In the genomic region with DNA sequence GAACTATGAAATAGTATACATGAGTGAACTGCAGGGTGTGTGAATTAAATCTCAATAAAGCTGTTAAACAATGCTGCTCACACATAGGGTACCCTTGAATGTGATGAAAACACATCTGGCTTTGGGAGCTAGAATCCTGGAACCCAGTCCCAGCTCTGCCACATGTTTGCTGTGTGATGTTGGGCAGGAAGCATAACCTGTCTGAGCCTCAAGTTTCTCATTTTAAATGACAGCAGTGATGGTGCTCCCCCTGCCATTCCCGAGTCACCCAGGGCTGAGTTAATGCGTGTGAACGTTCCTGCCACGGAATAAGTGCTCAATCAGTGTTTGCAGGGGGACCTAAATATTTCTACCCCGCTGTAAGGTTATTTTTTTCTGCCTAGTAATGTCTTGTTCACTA, we compare ENCODE assay signal across 22 cellular contexts. TPM values are rescaled to one million over a fixed set of nuclear protein-coding genes. Genes with fewer than 3 reads are reported as not detected.
"Had no signal": no experiment of that assay in that cellular context is flagged by ENCODE, and none has a peak within 500 bp of the region (broad histone marks: within the 10 kb centered on the region; RNA-seq: fewer than 3 reads in every experiment).

No MANE protein-coding gene starts in this region.

- H3K36me3 ChIP-seq: breast epithelium, neutrophil, pancreas had no signal

- ATAC-seq: activated CD8-positive, alpha-beta memory T cell treated with anti-CD3 and anti-CD28 coated beads, Interleukin-2, amount 10 ng/mL, durations not matched to agents 7 days and 5 days; activated naive CD8-positive, alpha-beta T cell treated with anti-CD3 and anti-CD28 coated beads, Interleukin-2, amount 50 U/mL, for 24 hours; esophagus mucosa; left cardiac atrium; natural killer cell had no signal

- H3K9me3 ChIP-seq: breast epithelium, neutrophil, pancreas, sigmoid colon had no signal

- H3K4me1 ChIP-seq: breast epithelium had no signal

- FAIRE-seq: pancreas had no signal

- H3K27me3 ChIP-seq: breast epithelium, neutrophil, pancreas, sigmoid colon had no signal

- H3K36me3 Mint-ChIP-seq: natural killer cell had no signal

- H3K4me3 Mint-ChIP-seq: activated CD4-positive, alpha-beta memory T cell treated with anti-CD3 and anti-CD28 coated beads, Interleukin-2, amount 10 ng/mL, durations not matched to agents 7 days and 5 days; activated CD8-positive, alpha-beta memory T cell treated with anti-CD3 and anti-CD28 coated beads, Interleukin-2, amount 10 ng/mL, durations not matched to agents 7 days and 5 days; activated naive CD4-positive, alpha-beta T cell treated with anti-CD3 and anti-CD28 coated beads for 36 hours; activated naive CD8-positive, alpha-beta T cell treated with anti-CD3 and anti-CD28 coated beads, Interleukin-2, amount 50 U/mL, for 24 hours; natural killer cell; T-helper 2 cell treated with Interferon-gamma antibody and Interleukin-4, amounts not matched to agents 5 μg/mL and 100 μg/mL, for 36 hours had no signal

- H3K27ac ChIP-seq: breast epithelium, neutrophil, sigmoid colon had no signal

- H3K27me3 Mint-ChIP-seq: activated CD4-positive, alpha-beta memory T cell treated with anti-CD3 and anti-CD28 coated beads, Interleukin-2, amount 10 ng/mL, durations not matched to agents 7 days and 5 days; activated CD8-positive, alpha-beta memory T cell treated with anti-CD3 and anti-CD28 coated beads, Interleukin-2, amount 10 ng/mL, durations not matched to agents 7 days and 5 days had no signal

- H3K27ac Mint-ChIP-seq: activated CD4-positive, alpha-beta memory T cell treated with anti-CD3 and anti-CD28 coated beads, Interleukin-2, amount 10 ng/mL, durations not matched to agents 7 days and 5 days; activated CD8-positive, alpha-beta memory T cell treated with anti-CD3 and anti-CD28 coated beads, Interleukin-2, amount 10 ng/mL, durations not matched to agents 7 days and 5 days; activated naive CD4-positive, alpha-beta T cell treated with anti-CD3 and anti-CD28 coated beads for 36 hours; activated naive CD8-positive, alpha-beta T cell treated with anti-CD3 and anti-CD28 coated beads, Interleukin-2, amount 50 U/mL, for 24 hours; natural killer cell; T-helper 2 cell treated with Interferon-gamma antibody and Interleukin-4, amounts not matched to agents 5 μg/mL and 100 μg/mL, for 36 hours had no signal

- H3K9me3 Mint-ChIP-seq: activated CD4-positive, alpha-beta memory T cell treated with anti-CD3 and anti-CD28 coated beads, Interleukin-2, amount 10 ng/mL, durations not matched to agents 7 days and 5 days; natural killer cell had no signal

- H3K4me1 Mint-ChIP-seq: activated CD4-positive, alpha-beta memory T cell treated with anti-CD3 and anti-CD28 coated beads, Interleukin-2, amount 10 ng/mL, durations not matched to agents 7 days and 5 days; activated CD8-positive, alpha-beta memory T cell treated with anti-CD3 and anti-CD28 coated beads, Interleukin-2, amount 10 ng/mL, durations not matched to agents 7 days and 5 days; activated naive CD8-positive, alpha-beta T cell treated with anti-CD3 and anti-CD28 coated beads, Interleukin-2, amount 50 U/mL, for 24 hours; natural killer cell had no signal

- DNase-seq: activated CD4-positive, alpha-beta memory T cell treated with anti-CD3 and anti-CD28 coated beads, Interleukin-2, amount 10 ng/mL, durations not matched to agents 7 days and 5 days; activated CD4-positive, alpha-beta T cell treated with anti-CD3 and anti-CD28 coated beads for 48 hours; activated CD4-positive, CD25-positive, alpha-beta regulatory T cell; activated CD8-positive, alpha-beta memory T cell treated with anti-CD3 and anti-CD28 coated beads, Interleukin-2, amount 10 ng/mL, durations not matched to agents 7 days and 5 days; activated naive CD4-positive, alpha-beta T cell treated with anti-CD3 and anti-CD28 coated beads for 36 hours; activated naive CD8-positive, alpha-beta T cell treated with anti-CD3 and anti-CD28 coated beads, Interleukin-2, amount 50 U/mL, for 24 hours; aorta; cerebellar nuclear complex; cortex of kidney; left cardiac atrium; mesendoderm; natural killer cell; sigmoid colon; stimulated activated CD4-positive, alpha-beta T cell treated with anti-CD3 and anti-CD28 coated beads, Interleukin-12 subunit alpha, Interleukin-12 subunit beta, amount 100 ng/mL, for 4 hours; stimulated activated CD4-positive, alpha-beta T cell treated with anti-CD3 and anti-CD28 coated beads, Interleukin-1b, Interleukin-23, amount 100 ng/mL, for 48 hours; stimulated activated CD8-positive, alpha-beta memory T cell treated with anti-CD3 and anti-CD28 coated beads, Interleukin-4, amount 100 ng/mL, for 48 hours; stimulated activated naive CD4-positive, alpha-beta T cell had no signal

- H3K4me3 ChIP-seq: breast epithelium, pancreas, sigmoid colon had no signal

RNA-seq across cellular contexts. Expression of gene EVC2, which starts 13.6 kb away (rescaled TPM):
- total RNA-seq: activated naive CD4-positive, alpha-beta T cell treated with anti-CD3 and anti-CD28 coated beads for 36 hours had no signal
